Comparison of ENCODE assay signal across 6 cellular contexts in the genomic region with DNA sequence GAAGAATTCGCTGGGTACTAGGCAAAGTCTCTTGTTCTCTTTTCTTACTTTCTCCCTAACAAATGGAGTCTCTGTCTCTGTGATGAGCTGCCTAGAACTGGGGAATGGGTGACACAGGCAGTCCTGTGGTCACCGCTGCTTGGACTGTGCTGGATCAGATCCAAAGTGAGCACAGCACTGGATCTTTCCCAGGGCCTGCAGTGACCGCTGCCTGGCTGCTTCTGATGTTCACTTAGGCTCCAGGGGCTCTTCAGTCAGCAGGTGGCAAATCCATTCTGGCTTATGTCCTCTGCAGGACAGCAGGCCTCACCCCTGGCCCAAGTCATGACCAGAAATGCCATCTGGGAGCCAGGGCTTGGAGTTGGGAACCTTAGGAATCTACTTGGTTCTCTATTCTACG.
"Had no signal": no experiment of that assay in that cellular context is flagged by ENCODE, and none has a peak within 500 bp of the region (broad histone marks: within the 10 kb centered on the region; RNA-seq: fewer than 3 reads in every experiment).

No MANE protein-coding gene starts in this region.

- H3K4me3 ChIP-seq: GM23248 had no signal

- DNase-seq: GM23248, GOT3, H9, HFFc6 had no signal

- ATAC-seq: HCT116 had no signal

- H2AFZ ChIP-seq: GM23248 had no signal

- H3K9ac ChIP-seq: GM23248 had no signal

- H3K27ac ChIP-seq: GM23248, HL-60 had no signal
